1 cellular context compared by ENCODE assay signal in genomic region chr18:46072959-46073358, GRCh38.
TF ChIP-seq lines count a peak whose summit lies in the region.

No MANE protein-coding gene starts in this region.

TF ChIP-seq in HCT116, 20 proteins besides CTCF, POLR2A, EP300 and RAD21 (continued from another document):
- TF ChIP-seq MAX (IDR thresholded peaks at IDR 0.05) (no peak), SRF (IDR thresholded peaks at IDR 0.05; ENCODE audit: low read depth) (no peak), ZNF274 (IDR thresholded peaks at IDR 0.05; ENCODE audit: low read depth, low read length) (no peak), REST (IDR thresholded peaks at IDR 0.05; ENCODE audit: low read depth) (no peak), TCF7L2 (IDR thresholded peaks at IDR 0.05; ENCODE audit: borderline replicate concordance, extremely low read depth, insufficient read depth, insufficient read length) (no peak), EGR1 (IDR thresholded peaks at IDR 0.05; ENCODE audit: low read depth) (no peak), YY1 (IDR thresholded peaks at IDR 0.05; ENCODE audit: extremely low read depth, insufficient replicate concordance, low read depth, low read length) (no peak), FOSL1 (IDR thresholded peaks at IDR 0.05; ENCODE audit: low read depth) (no peak), ZFX (IDR thresholded peaks at IDR 0.05) (no peak), ATF3 (IDR thresholded peaks at IDR 0.05) (no peak), POLR2AphosphoS5 (IDR thresholded peaks at IDR 0.05; ENCODE audit: low read depth, low read length) (no peak)
